ENCODE assay signal across 2 cellular contexts in the genomic region with DNA sequence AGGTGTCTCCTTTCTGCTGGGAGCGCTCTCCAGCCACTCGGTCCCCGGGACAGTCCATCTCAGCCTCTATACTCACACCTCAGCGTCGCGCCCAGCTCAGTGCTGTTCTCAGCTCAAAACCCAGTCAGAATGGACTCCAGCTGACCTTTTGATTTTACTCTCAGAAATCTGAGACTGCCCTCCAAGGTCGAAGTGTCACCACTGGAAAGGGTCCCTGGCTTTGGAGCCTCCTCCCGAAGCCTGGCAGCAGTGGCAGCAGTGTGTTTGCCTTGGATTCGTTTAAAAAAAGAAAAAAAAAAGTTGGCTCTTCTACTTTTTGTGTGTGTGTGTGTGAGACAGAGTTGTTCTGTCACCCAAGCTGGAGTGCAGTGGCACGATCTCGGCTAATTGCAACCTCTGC.
TF ChIP-seq lines count a peak whose summit lies in the region.

No MANE protein-coding gene starts in this region.

TF ChIP-seq in liver, 16 proteins besides CTCF, POLR2A, EP300 and RAD21:
- peak; percentile 19 to 24 for TF ChIP-seq HNF4A (conservative IDR thresholded peaks at IDR 0.05)
- no peak for TF ChIP-seq ZBTB33 (IDR thresholded peaks at IDR 0.05)
- TF ChIP-seq RXRA (IDR thresholded peaks at IDR 0.05), result peak in 1 of 2 donors; percentile 21
- TF ChIP-seq REST (IDR thresholded peaks at IDR 0.05), result no peak

TF ChIP-seq in HepG2, 621 proteins besides CTCF, POLR2A, EP300 and RAD21:
- no peak for TF ChIP-seq ZMAT5 (CRISPR knock-in tag; IDR thresholded peaks at IDR 0.05; ENCODE audit: borderline replicate concordance, low read depth)
- TF ChIP-seq NFYB (CRISPR knock-in tag; IDR thresholded peaks at IDR 0.05), result no peak
- TF ChIP-seq PAWR (CRISPR knock-in tag; IDR thresholded peaks at IDR 0.05; ENCODE audit: borderline replicate concordance), result no peak
- no peak for TF ChIP-seq ZNF451 (CRISPR knock-in tag; IDR thresholded peaks at IDR 0.05)
- no peak for TF ChIP-seq CHD2 (IDR thresholded peaks at IDR 0.05; ENCODE audit: low read depth, low read length)
